In genomic region chr1:243311809-243312208, GRCh38 we compare ENCODE assay signal across 23 cellular contexts.
"Had no signal": no experiment of that assay in that cellular context is flagged by ENCODE, and none has a peak within 500 bp of the region (broad histone marks: within the 10 kb centered on the region; RNA-seq: fewer than 3 reads in every experiment).

No MANE protein-coding gene starts in this region.

- H3K4me2 ChIP-seq: KMS-11, SK-N-SH had no signal

- H3K9ac ChIP-seq: KMS-11, SK-N-SH had no signal

- FAIRE-seq: HTR-8/SVneo, RCC 7860 had no signal

- H3K27ac ChIP-seq: HL-60, KMS-11 had no signal

- H3K9me3 ChIP-seq: SK-N-SH had no signal

- DNase-seq: Kasumi-1, MM.1S, NCI-H1092 treated with DMSO at 0.1 percent for 48 hours, NCI-H1436, NCI-H187, NCI-H2029, NCI-H2081 treated with DMSO at 0.1 percent for 48 hours, NCI-H2171, NCI-H226, NCI-H446, NCI-H510A, NCI-H524 treated with DMSO at 0.1 percent for 48 hours, NCI-H69, NCI-H774, Right ventricle myocardium superior, RPMI8226, SIG-M5, SK-N-SH, SW 1271 had no signal
